ENCODE assay signal across 8 cellular contexts in the genomic region with DNA sequence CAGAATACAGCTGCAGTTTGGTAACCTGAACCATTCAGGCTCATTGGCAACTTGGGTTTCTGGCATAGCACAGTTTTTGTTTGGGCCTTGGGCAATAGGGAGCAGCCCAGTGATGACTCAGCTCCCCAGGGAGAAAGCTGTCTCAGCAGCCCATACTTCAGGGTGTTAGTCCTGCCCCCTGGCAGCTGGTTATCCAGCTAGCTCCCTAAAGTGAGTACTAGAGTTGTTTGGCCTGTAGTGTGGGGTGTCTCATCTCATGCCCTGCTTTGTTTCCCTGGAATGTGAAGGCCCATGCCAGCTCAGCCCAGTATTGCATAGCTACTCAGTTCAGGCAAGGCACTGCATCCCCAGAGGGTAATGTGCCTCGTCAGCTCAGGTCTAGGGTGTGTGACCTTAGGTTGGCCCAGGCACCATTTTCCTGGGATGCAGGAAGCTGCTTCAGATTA. TPM values are rescaled to one million over a fixed set of nuclear protein-coding genes. Genes with fewer than 3 reads are reported as not detected.
DNase-seq lines count a peak whose midpoint lies in the region; ATAC-seq and TF ChIP-seq lines count a peak whose summit lies in the region.

No MANE protein-coding gene starts in this region.

- BruUV-seq in PC-3 (replicated peaks; lab: Mats Ljungman, UMichigan), result no TSS peak

- H3K9me3 ChIP-seq in PC-3 (ENCODE audit: low read length) (no peaks in the 10 kb centered on the region), skeletal muscle satellite cell (replicated peaks; ENCODE audit: low read length) (no peaks in the 10 kb centered on the region)

- intact Hi-C loops in PC-3 (cut with micrococcal nuclease) (no loop called here), posterior cingulate gyrus (cut with DNase I) (no loop called here)

- H3F3A ChIP-seq in PC-3 (ENCODE audit: low read length, unreplicated experiment), result no peaks in the 10 kb centered on the region

- H4K20me1 ChIP-seq in PC-3 (ENCODE audit: low read length), result peaks cover 27% of the 10 kb centered on the region; the same call in 1 of the 2 replicates

- H3K27ac ChIP-seq in PC-3 (ENCODE audit: low read length), result peak overlapping the region; percentile 33

- TF ChIP-seq CTCF in PC-3 (conservative IDR thresholded peaks at IDR 0.05; ENCODE audit: low read depth, low read length), result 0 out of 2 replicates have a peak, but pooled peaks have one; percentile 15

- DNase-seq in PC-3 (peak; percentile 94), fibroblast of gingiva (ENCODE audit: low read depth) (peak; percentile 100), NCI-H146 treated with DMSO at 0.1 percent for 48 hours (lab: John Stamatoyannopoulos, UW; ENCODE audit: unreplicated experiment) (no peak), posterior cingulate gyrus (no peak), H7 (no peak)

- no peaks in the 10 kb centered on the region for H3K27me3 ChIP-seq in PC-3 (ENCODE audit: low read length)
- H3K27me3 ChIP-seq in skeletal muscle satellite cell (ENCODE audit: control insufficient read depth, insufficient read depth, low read length), result no peaks in the 10 kb centered on the region
- H3K27me3 ChIP-seq in H7 (ENCODE audit: control insufficient read depth, insufficient read depth, low read length), result no peaks in the 10 kb centered on the region

- H3K4me3 ChIP-seq in PC-3 (ENCODE audit: low read length), result no peak overlapping the region
- H3K4me3 ChIP-seq in skeletal muscle satellite cell (ENCODE audit: low read length), result peak overlapping the region; percentile 13
- no peak overlapping the region for H3K4me3 ChIP-seq in H7 (ENCODE audit: insufficient read depth, low read depth, low read length)

- peak; percentile 3 for TF ChIP-seq POLR2A in GM19193 (IDR thresholded peaks at IDR 0.05; ENCODE audit: extremely low read depth, insufficient read depth, insufficient read length)

- POLR2A ChIA-PET in PC-3 (lab: Charles Lee; ENCODE audit: unreplicated experiment), result no interaction called here

- H3K9me2 ChIP-seq in PC-3 (replicated peaks; ENCODE audit: low read length), result no peaks in the 10 kb centered on the region

- H3K36me3 ChIP-seq in PC-3 (ENCODE audit: low read depth, low read length), result peaks cover 37% of the 10 kb centered on the region
- H3K36me3 ChIP-seq in skeletal muscle satellite cell (ENCODE audit: insufficient read depth, low read length), result peaks cover 27% of the 10 kb centered on the region
- H3K36me3 ChIP-seq in H7 (replicated peaks; ENCODE audit: control insufficient read depth, insufficient read depth, low read length), result no peaks in the 10 kb centered on the region; the same call in 1 of the 2 replicates

- H3K79me2 ChIP-seq in PC-3 (ENCODE audit: low read length), result peaks cover 55% of the 10 kb centered on the region

- ATAC-seq in PC-3 (peak; percentile 97), GM18517 (IDR thresholded peaks at IDR 0.05; ENCODE audit: unreplicated experiment) (no peak)

- H3K4me1 ChIP-seq in PC-3 (ENCODE audit: insufficient read depth, low read length), result peaks cover 26% of the 10 kb centered on the region
- H3K4me1 ChIP-seq in skeletal muscle satellite cell (ENCODE audit: control insufficient read depth, insufficient read depth, low read length), result peaks cover 21% of the 10 kb centered on the region

- 0 out of 2 replicates have a peak overlapping the region, but pooled peaks have one; percentile 5 for H3K4me2 ChIP-seq in PC-3 (ENCODE audit: low read length)
- H3K4me2 ChIP-seq in skeletal muscle satellite cell (ENCODE audit: low read length), result peak overlapping the region; percentile 32

- no peak overlapping the region for H3K9ac ChIP-seq in PC-3 (ENCODE audit: low read length)
- peak overlapping the region; percentile 16 for H3K9ac ChIP-seq in skeletal muscle satellite cell (ENCODE audit: low read depth, low read length)

- CTCF ChIA-PET in PC-3 (lab: Charles Lee), result no interaction called here

- H2AFZ ChIP-seq in PC-3 (ENCODE audit: low read length), result no peak overlapping the region

RNA-seq across cellular contexts. Expression of gene ZNF543, which starts 18.2 kb away (rescaled TPM):
- total RNA-seq in PC-3 (2014; rRNA removed), result 5.2 and 7.6 TPM in 2 replicates
- 6.1 and 6.8 TPM in 2 replicates for total RNA-seq in skeletal muscle satellite cell (2012; rRNA removed)
- total RNA-seq in H7 (2014; rRNA removed; shearing (Covaris generic)), result 12.7 and 16.4 TPM in 2 replicates

RNA-seq across cellular contexts. Expression of gene ZNF460, which starts 21.8 kb away (rescaled TPM):
- total RNA-seq in PC-3 (2014; rRNA removed), result 39.5 and 60.6 TPM in 2 replicates
- 53.1 and 53.5 TPM in 2 replicates for total RNA-seq in skeletal muscle satellite cell (2012; rRNA removed)
- 23.7 and 29.7 TPM in 2 replicates for total RNA-seq in H7 (2014; rRNA removed; shearing (Covaris generic))

RNA-seq across cellular contexts. Expression of gene ZNF304, which starts 49.0 kb away (rescaled TPM):
- total RNA-seq in PC-3 (2014; rRNA removed), result 8.1 and 8.2 TPM in 2 replicates
- total RNA-seq in skeletal muscle satellite cell (2012; rRNA removed), result 6.1 and 7.2 TPM in 2 replicates
- 10.6 and 12.5 TPM in 2 replicates for total RNA-seq in H7 (2014; rRNA removed; shearing (Covaris generic))

Comparison
In these comparisons a context has a peak if more than half of its experiments do, and no peak if none do; other contexts are left out.
1. DNase-seq: peak in PC-3 (single experiment) and fibroblast of gingiva (single experiment); none in NCI-H146 treated with DMSO at 0.1 percent for 48 hours (single experiment), posterior cingulate gyrus (0 of 10) and H7 (single experiment).